In genomic region chr20:2101935-2102584, GRCh38 we compare ENCODE assay signal across 1 cellular context.
TF ChIP-seq lines count a peak whose summit lies in the region.

No MANE protein-coding gene starts in this region.

TF ChIP-seq in HepG2, 621 proteins besides CTCF, POLR2A, EP300 and RAD21 (continued from another document and continues in another):
- TF ChIP-seq ZNF280D (CRISPR knock-in tag; IDR thresholded peaks at IDR 0.05) (0 out of 2 replicates have a peak, but pooled peaks have one; percentile 8), PBX2 (CRISPR knock-in tag; IDR thresholded peaks at IDR 0.05) (no peak), ZNF513 (CRISPR knock-in tag; conservative IDR thresholded peaks at IDR 0.05) (no peak), ZNF549 (CRISPR knock-in tag; IDR thresholded peaks at IDR 0.05) (0 out of 2 replicates have a peak, but pooled peaks have one; percentile 85), THAP11 (CRISPR knock-in tag; IDR thresholded peaks at IDR 0.05) (peak; percentile 74; the same call in 1 of the 2 replicates), ZNF597 (CRISPR knock-in tag; IDR thresholded peaks at IDR 0.05) (no peak), ZNF644 (CRISPR knock-in tag; IDR thresholded peaks at IDR 0.05; ENCODE audit: low read depth) (no peak), SMYD3 (CRISPR knock-in tag; IDR thresholded peaks at IDR 0.05) (0 out of 2 replicates have a peak, but pooled peaks have one; percentile 1), CCDC6 (CRISPR knock-in tag; IDR thresholded peaks at IDR 0.05) (no peak), PTBP1 (IDR thresholded peaks at IDR 0.05; ENCODE audit: low read depth, low read length, poor library complexity, severe bottlenecking) (no peak), ZNF331 (CRISPR knock-in tag; IDR thresholded peaks at IDR 0.05) (peak; percentile 50; the same call in 1 of the 2 replicates), SAFB2 (CRISPR knock-in tag; IDR thresholded peaks at IDR 0.05; ENCODE audit: borderline replicate concordance, low read depth) (peak; percentile 90), KIAA2018 (CRISPR knock-in tag; IDR thresholded peaks at IDR 0.05; ENCODE audit: borderline replicate concordance) (peak; percentile 91; the same call in 1 of the 2 replicates), SALL1 (CRISPR knock-in tag; IDR thresholded peaks at IDR 0.05) (peak; percentile 90), THAP7 (CRISPR knock-in tag; IDR thresholded peaks at IDR 0.05) (peak; percentile 92; the same call in 1 of the 2 replicates), ZNF784 (CRISPR knock-in tag; IDR thresholded peaks at IDR 0.05; ENCODE audit: borderline replicate concordance) (peak; percentile 66; the same call in 1 of the 2 replicates), HDAC6 (IDR thresholded peaks at IDR 0.05; ENCODE audit: low read depth, low read length) (no peak), TCF12 (IDR thresholded peaks at IDR 0.05) (no peak), TCF12 (CRISPR knock-in tag; IDR thresholded peaks at IDR 0.05) (peak; percentile 96; the same call in 1 of the 2 replicates), ZSCAN12 (CRISPR knock-in tag; IDR thresholded peaks at IDR 0.05) (0 out of 2 replicates have a peak, but pooled peaks have one; percentile 87), MATR3 (CRISPR knock-in tag; IDR thresholded peaks at IDR 0.05) (no peak), ATF3 (CRISPR knock-in tag; IDR thresholded peaks at IDR 0.05) (peak; percentile 73; the same call in 1 of the 2 replicates), ZNF225 (CRISPR knock-in tag; IDR thresholded peaks at IDR 0.05) (peak; percentile 92; the same call in 1 of the 2 replicates), KLF15 (CRISPR knock-in tag; IDR thresholded peaks at IDR 0.05; ENCODE audit: borderline replicate concordance) (peak; percentile 96), AGO1 (IDR thresholded peaks at IDR 0.05; ENCODE audit: low read depth, low read length, poor library complexity, severe bottlenecking) (no peak), NFYC (CRISPR knock-in tag; IDR thresholded peaks at IDR 0.05) (no peak; the same call in 1 of the 2 replicates), ZNF407 (CRISPR knock-in tag; IDR thresholded peaks at IDR 0.05; ENCODE audit: not compliant biosample characterization) (peak; percentile 92)
